11 cellular contexts compared by ENCODE assay signal in the genomic region with DNA sequence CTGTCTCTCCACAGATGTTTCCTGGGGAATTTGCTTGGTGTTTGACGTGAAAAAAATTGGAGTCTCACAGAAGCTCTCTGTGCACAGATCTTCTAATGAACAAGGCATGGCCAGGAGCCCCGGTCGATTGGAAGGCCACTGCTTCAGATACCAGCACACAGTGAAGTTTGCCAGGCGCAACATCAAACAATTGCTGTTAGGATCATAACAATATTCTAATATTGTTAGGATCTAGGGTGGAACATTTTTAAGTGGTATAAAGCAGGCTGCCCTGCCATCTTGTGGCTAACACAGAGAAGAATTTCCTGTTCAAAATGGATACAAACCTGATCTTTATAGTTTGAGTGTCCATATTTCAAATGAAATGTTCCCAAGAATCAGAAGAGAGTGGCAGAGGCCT.
DNase-seq lines count a peak whose midpoint lies in the region; ATAC-seq, FAIRE-seq and TF ChIP-seq lines count a peak whose summit lies in the region.
"Had no signal": no experiment of that assay in that cellular context is flagged by ENCODE, and none has a peak within 500 bp of the region (broad histone marks: within the 10 kb centered on the region; RNA-seq: fewer than 3 reads in every experiment).

No MANE protein-coding gene starts in this region.

- FAIRE-seq in GM12891 (lab: Jason Lieb, UNC), result no peak

- TF ChIP-seq CTCF in AG10803 (conservative IDR thresholded peaks at IDR 0.05; ENCODE audit: low read length) (peak; percentile 65), brain (conservative IDR thresholded peaks at IDR 0.05) (peak; percentile 64 to 76), GM10266 (IDR thresholded peaks at IDR 0.05; ENCODE audit: control insufficient read depth, insufficient read depth, low read depth, missing control alignments) (no peak)

- TF ChIP-seq POLR2A in GM12891 (IDR thresholded peaks at IDR 0.05; ENCODE audit: low read depth, low read length), result no peak

- peaks cover 40% of the 10 kb centered on the region for H3K4me1 Mint-ChIP-seq in brain

- H3K4me3 ChIP-seq in AG10803 (ENCODE audit: low read length), result no peak overlapping the region
- H3K4me3 ChIP-seq: spleen had no signal

- peak overlapping the region in 1 of 5 experiments; percentile 13 for H3K4me3 Mint-ChIP-seq in brain
- H3K4me3 Mint-ChIP-seq: HFFc6 had no signal

- H3K27ac Mint-ChIP-seq in brain, result peak overlapping the region in 4 of 5 experiments; percentile 42 to 86 (median 72)
- H3K27ac Mint-ChIP-seq: HFFc6 had no signal

- peaks cover 0 to 12% (median 0%) of the 10 kb centered on the region in 5 experiments for H3K9me3 Mint-ChIP-seq in brain

- no peak for ATAC-seq in GM18520 (IDR thresholded peaks at IDR 0.05; ENCODE audit: unreplicated experiment)

- in situ Hi-C loops in KBM-7 (cut with MboI; ENCODE audit: low pct_unique_long_range_greater_than_20kb, low sequenced_read_pairs), result no loop called here

- H3K36me3 Mint-ChIP-seq in brain, result no peaks in the 10 kb centered on the region

- H3K27me3 Mint-ChIP-seq in brain, result peaks cover 6% of the 10 kb centered on the region

- peak; percentile 49 for DNase-seq in AG10803 (ENCODE audit: low read depth)
- DNase-seq in KBM-7, result peak; percentile 0
- DNase-seq in midbrain (lab: John Stamatoyannopoulos, UW), result peak; percentile 35
- no peak for DNase-seq in GM10266 (ENCODE audit: extremely low spot score)
- DNase-seq in GM12891 (ENCODE audit: insufficient read length, low spot score), result no peak
- no peak for DNase-seq in SKM-1 treated with dmso at 0.1 percent for 144 hours (lab: John Stamatoyannopoulos, UW; ENCODE audit: unreplicated experiment)
- DNase-seq: HFFc6, NCI-H1436 treated with DMSO at 0.1 percent for 48 hours, spleen had no signal

TF ChIP-seq in GM12891, 5 proteins besides CTCF, POLR2A, EP300 and RAD21:
- no peak for TF ChIP-seq PAX5 (IDR thresholded peaks at IDR 0.05; ENCODE audit: insufficient read depth, low read length, severe bottlenecking)
- TF ChIP-seq POU2F2 (IDR thresholded peaks at IDR 0.05; ENCODE audit: low read depth, low read length), result no peak
- no peak for TF ChIP-seq POLR2AphosphoS5 (IDR thresholded peaks at IDR 0.05; ENCODE audit: low read depth, low read length)
- TF ChIP-seq TAF1 (IDR thresholded peaks at IDR 0.05; ENCODE audit: low read depth, low read length), result no peak
- no peak for TF ChIP-seq SPI1 (IDR thresholded peaks at IDR 0.05; ENCODE audit: low read depth, low read length)

Comparison
In these comparisons a context has a peak if more than half of its experiments do, and no peak if none do; other contexts are left out.
1. DNase-seq: peak in AG10803 (single experiment), KBM-7 (single experiment) and midbrain (single experiment); none in GM10266 (single experiment), GM12891 (single experiment) and SKM-1 treated with dmso at 0.1 percent for 144 hours (single experiment).